In the genomic region with DNA sequence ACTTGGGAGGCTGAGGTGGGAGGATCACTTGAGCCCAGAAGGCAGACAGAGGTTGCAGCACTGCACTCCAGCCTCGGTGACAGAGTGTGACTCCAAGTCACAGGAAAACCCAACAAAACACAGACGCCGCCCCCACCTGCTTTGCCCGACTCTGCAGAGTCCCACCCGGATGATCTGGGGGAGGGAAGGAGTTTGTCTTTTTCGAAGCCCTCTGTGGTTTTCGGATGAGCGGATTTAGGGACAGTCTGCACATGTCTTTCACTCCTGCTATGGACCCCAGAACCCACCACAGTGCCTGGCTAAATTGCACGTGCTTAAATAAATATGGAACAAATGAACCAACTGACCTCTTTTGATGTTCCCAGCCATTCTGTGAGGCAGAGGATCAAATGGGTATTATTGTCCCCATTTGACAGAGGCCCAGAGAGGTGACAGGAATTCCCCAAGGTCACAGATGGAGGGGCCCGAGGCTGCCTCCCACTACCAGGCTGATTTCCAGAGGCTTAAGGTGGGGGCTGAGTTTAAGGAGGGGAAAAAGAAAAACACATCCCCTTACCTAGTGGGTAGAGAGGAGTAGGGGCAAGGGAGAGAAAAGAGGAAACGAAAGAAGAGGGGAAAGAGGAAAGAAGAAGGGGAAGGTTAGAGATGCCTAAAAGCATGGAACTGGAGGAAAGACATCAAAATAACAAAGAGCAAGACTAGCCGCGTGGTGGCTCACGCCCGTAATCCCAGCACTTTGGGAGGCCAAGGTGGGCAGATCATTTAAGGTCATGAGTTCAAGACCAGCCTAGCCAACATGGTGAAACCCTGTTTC, we compare ENCODE assay signal across 1 cellular context.
TF ChIP-seq lines count a peak whose summit lies in the region.

No MANE protein-coding gene starts in this region.

TF ChIP-seq in H1, 55 proteins besides CTCF, POLR2A, EP300 and RAD21:
- TF ChIP-seq POLR2AphosphoS5 (IDR thresholded peaks at IDR 0.05; ENCODE audit: low read depth, low read length) (no peak), BACH1 (IDR thresholded peaks at IDR 0.05; ENCODE audit: low read length) (no peak), JUND (IDR thresholded peaks at IDR 0.05; ENCODE audit: low read length) (no peak), CBX8 (IDR thresholded peaks at IDR 0.05; ENCODE audit: borderline replicate concordance, low read depth, low read length) (no peak)
